In the genomic region with DNA sequence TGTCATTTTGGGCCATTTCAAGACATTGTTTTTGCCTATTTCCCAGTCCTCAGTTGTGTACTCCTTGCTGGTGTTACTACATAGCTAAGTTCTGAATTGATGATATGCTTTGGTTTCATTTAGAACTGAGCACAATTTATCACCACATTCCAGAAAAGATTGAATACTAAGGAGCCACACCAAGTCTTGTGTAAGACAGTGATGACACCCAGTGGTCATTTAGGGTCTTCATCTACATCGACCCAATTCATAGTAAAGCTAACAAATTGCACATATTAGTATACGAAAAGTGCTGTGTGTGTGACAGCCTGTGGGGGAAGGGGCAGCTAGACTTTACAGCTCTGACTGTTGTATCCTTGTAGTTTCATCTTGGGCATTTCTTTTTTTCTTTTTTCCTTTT, we compare ENCODE assay signal across 8 cellular contexts. TPM values are rescaled to one million over a fixed set of nuclear protein-coding genes. Genes with fewer than 3 reads are reported as not detected.
DNase-seq lines count a peak whose midpoint lies in the region; TF ChIP-seq lines count a peak whose summit lies in the region.
"Had no signal": no experiment of that assay in that cellular context is flagged by ENCODE, and none has a peak within 500 bp of the region (broad histone marks: within the 10 kb centered on the region; RNA-seq: fewer than 3 reads in every experiment).

No MANE protein-coding gene starts in this region.

- no peak for DNase-seq in GM12864 (ENCODE audit: low read depth)
- DNase-seq in MV-4-11 (lab: John Stamatoyannopoulos, UW) = peak; percentile 17
- DNase-seq in choroid plexus epithelial cell (ENCODE audit: low read depth) = peak; percentile 79
- no peak for DNase-seq in osteoblast (ENCODE audit: insufficient read length, low spot score, missing footprints)
- DNase-seq in stimulated activated CD4-positive, alpha-beta T cell treated with anti-CD3 and anti-CD28 coated beads, Interleukin-1b, Interleukin-23, amount 100 ng/mL, for 48 hours = no peak
- no peak for DNase-seq in esophagus squamous epithelium (lab: John Stamatoyannopoulos, UW)
- DNase-seq in activated naive CD4-positive, alpha-beta T cell (lab: John Stamatoyannopoulos, UW) = no peak
- DNase-seq: activated CD4-positive, alpha-beta T cell treated with anti-CD3 and anti-CD28 coated beads, Interleukin-2, amount 50 U/mL, for 48 hours had no signal

- no peak for TF ChIP-seq POLR2A in esophagus squamous epithelium (IDR thresholded peaks at IDR 0.05)

- H3K4me2 ChIP-seq in osteoblast (ENCODE audit: insufficient read depth, low read length) = no peak overlapping the region

- H2AFZ ChIP-seq in osteoblast (ENCODE audit: low read length) = peak overlapping the region; percentile 17

- H3K9me3 ChIP-seq in osteoblast (ENCODE audit: low read depth, low read length) = no peaks in the 10 kb centered on the region
- no peaks in the 10 kb centered on the region for H3K9me3 ChIP-seq in esophagus squamous epithelium

- no peaks in the 10 kb centered on the region for H3K36me3 ChIP-seq in osteoblast (ENCODE audit: insufficient read depth, low read length)
- H3K36me3 ChIP-seq in esophagus squamous epithelium = no peaks in the 10 kb centered on the region

- intact Hi-C loops in esophagus squamous epithelium (cut with DNase I) = no loop called here

- H3K27ac ChIP-seq in osteoblast (ENCODE audit: low read depth, low read length) (no peak overlapping the region), esophagus squamous epithelium (no peak overlapping the region)

- TF ChIP-seq CTCF in GM12864 (IDR thresholded peaks at IDR 0.05; ENCODE audit: low read depth, low read length, missing control alignments) (peak; percentile 31), choroid plexus epithelial cell (conservative IDR thresholded peaks at IDR 0.05; ENCODE audit: low read depth, low read length) (peak; percentile 44), osteoblast (IDR thresholded peaks at IDR 0.05; ENCODE audit: extremely low read depth, low read depth, low read length) (peak; percentile 49), esophagus squamous epithelium (IDR thresholded peaks at IDR 0.05) (no peak)

- H3K4me3 ChIP-seq in GM12864 (ENCODE audit: low read depth, low read length) (no peak overlapping the region), choroid plexus epithelial cell (ENCODE audit: low read depth, low read length) (no peak overlapping the region), osteoblast (ENCODE audit: insufficient read depth, low read length) (no peak overlapping the region), esophagus squamous epithelium (no peak overlapping the region)

- H3K27me3 ChIP-seq in osteoblast (ENCODE audit: insufficient read depth, low read length) (no peaks in the 10 kb centered on the region), esophagus squamous epithelium (peaks cover 0 to 61% (median 2%) of the 10 kb centered on the region in 4 donors)

- H3K79me2 ChIP-seq in osteoblast (ENCODE audit: insufficient read depth, low read length) = no peaks in the 10 kb centered on the region

- no peaks in the 10 kb centered on the region for H4K20me1 ChIP-seq in osteoblast (ENCODE audit: insufficient read depth, low read length)

- WGBS in esophagus squamous epithelium, 2 donors = 52 to 66% methylated on average over 2 of the region's 2 CpGs

- peaks cover 7% of the 10 kb centered on the region for H3K4me1 ChIP-seq in osteoblast (ENCODE audit: insufficient read depth, low read length)
- H3K4me1 ChIP-seq in esophagus squamous epithelium = no peaks in the 10 kb centered on the region

RNA-seq across cellular contexts. Expression of a gene that starts 10.9 kb away (rescaled TPM):
- total RNA-seq in osteoblast (0.36 and 0.59 TPM in 2 replicates), esophagus squamous epithelium (not detected)

RNA-seq across cellular contexts. Expression of a gene that starts 28.3 kb away (rescaled TPM):
- 1.8 and 2.4 TPM in 2 replicates for total RNA-seq in osteoblast
- not detected for total RNA-seq in esophagus squamous epithelium

Comparison
In these comparisons a context has a peak if more than half of its experiments do, and no peak if none do; other contexts are left out.
1. DNase-seq: peak in MV-4-11 (single experiment) and choroid plexus epithelial cell (single experiment); none in GM12864 (single experiment), osteoblast (single experiment), stimulated activated CD4-positive, alpha-beta T cell treated with anti-CD3 and anti-CD28 coated beads, Interleukin-1b, Interleukin-23, amount 100 ng/mL, for 48 hours (single experiment), esophagus squamous epithelium (single experiment) and activated naive CD4-positive, alpha-beta T cell (0 of 4).
2. CTCF ChIP-seq: peak in GM12864 (single experiment), choroid plexus epithelial cell (single experiment) and osteoblast (single experiment); none in esophagus squamous epithelium (0 of 6).